Comparison of ENCODE assay signal across 14 cellular contexts in the genomic region with DNA sequence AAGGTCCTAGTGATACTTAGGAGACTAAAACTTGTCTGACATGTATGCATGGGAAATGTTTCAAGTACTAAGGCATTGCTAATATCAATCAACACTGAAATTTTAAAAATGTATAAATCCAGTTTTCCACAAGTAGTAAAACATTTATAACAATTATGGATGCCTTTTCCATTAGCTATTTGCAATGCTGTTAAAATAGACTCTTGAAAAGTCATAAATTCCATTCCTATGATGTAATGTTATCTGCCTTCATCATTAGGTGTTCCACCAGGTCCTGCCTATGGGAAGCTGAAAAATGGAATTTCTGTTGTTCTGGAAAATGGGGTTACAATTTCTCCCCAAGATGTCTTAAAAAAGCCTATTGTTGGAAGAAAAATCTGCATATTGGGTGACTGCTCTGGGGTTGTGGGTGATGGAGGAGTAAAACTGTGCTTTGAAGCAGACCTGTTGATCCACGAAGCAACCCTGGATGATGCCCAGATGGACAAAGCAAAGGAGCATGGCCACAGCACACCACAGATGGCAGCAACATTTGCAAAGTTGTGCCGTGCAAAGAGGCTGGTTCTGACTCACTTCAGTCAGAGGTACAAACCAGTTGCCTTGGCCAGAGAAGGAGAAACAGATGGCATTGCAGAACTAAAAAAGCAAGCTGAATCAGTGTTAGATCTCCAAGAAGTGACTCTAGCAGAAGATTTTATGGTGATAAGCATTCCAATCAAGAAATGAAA. TPM values are rescaled to one million over a fixed set of nuclear protein-coding genes. Genes with fewer than 3 reads are reported as not detected.
DNase-seq lines count a peak whose midpoint lies in the region; ATAC-seq, FAIRE-seq and TF ChIP-seq lines count a peak whose summit lies in the region.
"Had no signal": no experiment of that assay in that cellular context is flagged by ENCODE, and none has a peak within 500 bp of the region (broad histone marks: within the 10 kb centered on the region; RNA-seq: fewer than 3 reads in every experiment).

No MANE protein-coding gene starts in this region.

- TF ChIP-seq CTCF in fibroblast of mammary gland (conservative IDR thresholded peaks at IDR 0.05; ENCODE audit: control insufficient read depth, insufficient read depth, low read depth, low read length): no peak

- FAIRE-seq in RCC 7860 (lab: Jason Lieb, UNC): peak; percentile 27

- DNase-seq in GM03348 (ENCODE audit: low spot score) (peak; percentile 62), RCC 7860 (ENCODE audit: low spot score) (peak; percentile 54), fibroblast of mammary gland (ENCODE audit: low read depth) (peak; percentile 73), renal cortical epithelial cell (ENCODE audit: low read depth) (peak; percentile 68), NCI-H2107 (lab: John Stamatoyannopoulos, UW) (no peak), NCI-H1092 (lab: John Stamatoyannopoulos, UW) (no peak)
- no peak for DNase-seq in activated effector memory CD4-positive, alpha-beta T cell treated with anti-CD3 and anti-CD28 coated beads, Interleukin-2, amount 50 U/mL, for 16 hours
- DNase-seq: activated B cell treated with CpG ODN at 0.5 μM for 24 hours; amygdala; CD8-positive, alpha-beta memory T cell; effector memory CD4-positive, alpha-beta T cell; NCI-H1436; stimulated activated CD4-positive, alpha-beta T cell treated with anti-CD3 and anti-CD28 coated beads, Interleukin-2, amount 100 ng/mL, for 48 hours had no signal

- no peak overlapping the region for H3K4me3 ChIP-seq in fibroblast of mammary gland (ENCODE audit: control insufficient read depth, low read depth, low read length)

- ATAC-seq in GM18867 (IDR thresholded peaks at IDR 0.05; ENCODE audit: unreplicated experiment): no peak

RNA-seq across cellular contexts. Expression of a gene that starts 18.7 kb away (rescaled TPM):
- 6.6 and 10.6 TPM in 2 replicates for total RNA-seq in renal cortical epithelial cell

RNA-seq across cellular contexts. Expression of a gene that starts 43.5 kb away (rescaled TPM):
- 92.9 and 196 TPM in 2 replicates for total RNA-seq in renal cortical epithelial cell

Comparison
In these comparisons a context has a peak if more than half of its experiments do, and no peak if none do; other contexts are left out.
1. DNase-seq: peak in GM03348 (single experiment), RCC 7860 (single experiment), fibroblast of mammary gland (single experiment) and renal cortical epithelial cell (single experiment); none in NCI-H2107 (single experiment), activated effector memory CD4-positive, alpha-beta T cell treated with anti-CD3 and anti-CD28 coated beads, Interleukin-2, amount 50 U/mL, for 16 hours (single experiment) and NCI-H1092 (single experiment).